15 cellular contexts compared by ENCODE assay signal in the genomic region with DNA sequence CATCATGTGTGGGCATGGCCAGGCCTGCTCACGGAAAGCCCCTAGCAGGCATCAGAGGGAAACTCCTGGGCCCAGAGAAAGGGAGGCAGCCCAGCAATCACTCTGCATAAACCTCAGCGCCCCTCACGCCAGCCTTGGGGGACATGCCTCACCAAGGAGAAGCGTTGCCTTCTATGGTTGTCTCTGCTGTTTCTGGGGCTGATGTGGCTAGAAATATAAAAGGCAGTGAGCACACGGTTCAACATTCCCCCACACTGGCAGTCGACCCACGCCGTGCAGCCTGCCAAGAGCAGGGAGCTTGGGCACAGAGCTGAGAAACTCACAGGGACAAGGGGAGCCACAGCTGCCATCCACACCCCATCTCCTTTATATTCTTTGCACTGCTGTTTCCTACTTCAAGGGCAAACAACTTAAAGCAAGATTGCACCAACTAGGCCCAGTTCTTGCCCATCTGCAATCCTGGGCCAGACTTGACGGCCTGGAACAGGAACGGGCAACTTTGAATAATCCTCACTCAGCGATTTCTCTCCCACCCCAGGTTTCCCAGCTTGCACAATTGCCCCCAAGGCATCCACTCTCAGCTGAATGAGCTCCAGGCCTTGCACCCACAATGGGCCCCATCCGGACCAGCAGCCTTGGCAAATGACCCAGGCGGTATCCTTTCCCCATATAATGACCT. TPM values are rescaled to one million over a fixed set of nuclear protein-coding genes. Genes with fewer than 3 reads are reported as not detected.
DNase-seq lines count a peak whose midpoint lies in the region; ATAC-seq, FAIRE-seq and TF ChIP-seq lines count a peak whose summit lies in the region.
"Had no signal": no experiment of that assay in that cellular context is flagged by ENCODE, and none has a peak within 500 bp of the region (broad histone marks: within the 10 kb centered on the region; RNA-seq: fewer than 3 reads in every experiment).

No MANE protein-coding gene starts in this region.

- H3K4me1 ChIP-seq in A549 (no peaks in the 10 kb centered on the region), testis (peaks cover 28% of the 10 kb centered on the region)

- H3K4me1 Mint-ChIP-seq in stimulated activated naive CD8-positive, alpha-beta T cell treated with anti-CD3 and anti-CD28 coated beads, Interleukin-15, amount 100 ng/mL, for 72 hours: no peaks in the 10 kb centered on the region

- H3K4me3 Mint-ChIP-seq in stimulated activated naive CD8-positive, alpha-beta T cell treated with anti-CD3 and anti-CD28 coated beads, Interleukin-15, amount 100 ng/mL, for 72 hours: no peak overlapping the region
- H3K4me3 Mint-ChIP-seq: effector memory CD8-positive, alpha-beta T cell had no signal

- intact Hi-C loops in testis (cut with DNase I; ENCODE audit: low total_unique reads): no loop called here

- no peak overlapping the region for H3K4me2 ChIP-seq in A549

- 80% methylated on average over 8 of the region's 13 CpGs for WGBS in A549 (ENCODE audit: missing lambda C conversion rate)
- 89 to 93% methylated on average over 11 to 13 of the region's 13 CpGs for WGBS in testis, 2 donors

- TF ChIP-seq POLR2A in A549 (IDR thresholded peaks at IDR 0.05; ENCODE audit: low read length) (no peak), testis (IDR thresholded peaks at IDR 0.05) (no peak)

- H3K27me3 ChIP-seq in testis: no peaks in the 10 kb centered on the region

- DNase-seq in A549 (ENCODE audit: low read depth in 1 of 2, low spot score in 1 of 2): no peak
- peak; percentile 18 for DNase-seq in fibroblast of gingiva (ENCODE audit: low read depth)
- peak in 40 of 56 donors; percentile 8 to 74 (median 33) for DNase-seq in nucleus accumbens (lab: John Stamatoyannopoulos, UW)
- no peak for DNase-seq in testis
- no peak for DNase-seq in stimulated activated naive CD8-positive, alpha-beta T cell treated with anti-CD3 and anti-CD28 coated beads, Interleukin-15, amount 100 ng/mL, for 72 hours
- DNase-seq in NCI-H69 (lab: John Stamatoyannopoulos, UW): no peak
- DNase-seq: ACHN; activated gamma-delta T cell; COR-L47; effector memory CD8-positive, alpha-beta T cell; NCI-H1694 had no signal

- POLR2A ChIA-PET in A549 (lab: Yijun Ruan, JAX): no interaction called here

- TF ChIP-seq CTCF in A549 (IDR thresholded peaks at IDR 0.05): no peak
- TF ChIP-seq CTCF in testis (IDR thresholded peaks at IDR 0.05): no peak

- no peak for FAIRE-seq in A549 (lab: Jason Lieb, UNC)
- FAIRE-seq: frontal cortex, islet of Langerhans had no signal

- no peaks in the 10 kb centered on the region for H3K27me3 Mint-ChIP-seq in stimulated activated naive CD8-positive, alpha-beta T cell treated with anti-CD3 and anti-CD28 coated beads, Interleukin-15, amount 100 ng/mL, for 72 hours

- CTCF ChIA-PET in A549 (lab: Yijun Ruan, JAX): interaction anchor here (1.4 to 1.6 kb wide), 2 partner anchors 29 to 1122 kb away, joined by 3 read pairs; no protein-coding TSS in a partner anchor

- H3K9me3 Mint-ChIP-seq in stimulated activated naive CD8-positive, alpha-beta T cell treated with anti-CD3 and anti-CD28 coated beads, Interleukin-15, amount 100 ng/mL, for 72 hours: peaks cover 16 to 22% of the 10 kb centered on the region in 2 donors

- no peaks in the 10 kb centered on the region for H3K36me3 ChIP-seq in testis (ENCODE audit: low read depth, missing control alignments)

- no peak overlapping the region for H3K27ac Mint-ChIP-seq in stimulated activated naive CD8-positive, alpha-beta T cell treated with anti-CD3 and anti-CD28 coated beads, Interleukin-15, amount 100 ng/mL, for 72 hours
- H3K27ac Mint-ChIP-seq: effector memory CD8-positive, alpha-beta T cell had no signal

- no peak for ATAC-seq in A549
- ATAC-seq in GM19035 (IDR thresholded peaks at IDR 0.05; ENCODE audit: unreplicated experiment): no peak
- no peak for ATAC-seq in stimulated activated naive CD8-positive, alpha-beta T cell treated with anti-CD3 and anti-CD28 coated beads, Interleukin-15, amount 100 ng/mL, for 72 hours
- ATAC-seq: effector memory CD8-positive, alpha-beta T cell had no signal

- no peak for TF ChIP-seq RAD21 in A549 (conservative IDR thresholded peaks at IDR 0.05 in 1 of 2, IDR thresholded peaks at IDR 0.05 in 1 of 2)

- H3K27ac ChIP-seq in A549 (no peak overlapping the region), angular gyrus (ENCODE audit: low read depth, low read length) (peak overlapping the region; percentile 34), testis (no peak overlapping the region)

- no peak overlapping the region for H3K4me3 ChIP-seq in A549
- no peak overlapping the region for H3K4me3 ChIP-seq in testis

- no peak for TF ChIP-seq EP300 in A549 (IDR thresholded peaks at IDR 0.05)

- H3K9me3 ChIP-seq in A549: peaks cover 7% of the 10 kb centered on the region; the same call in 1 of the 3 replicates
- H3K9me3 ChIP-seq in testis: no peaks in the 10 kb centered on the region

TF ChIP-seq in A549, 52 proteins besides CTCF, POLR2A, EP300 and RAD21:
- TF ChIP-seq ZSCAN20 (CRISPR knock-in tag; IDR thresholded peaks at IDR 0.05) (no peak), MAFK (IDR thresholded peaks at IDR 0.05; ENCODE audit: partially characterized antibody) (peak; percentile 28)

RNA-seq across cellular contexts. Expression of gene FOXC1, which starts 35.5 kb away (rescaled TPM):
- 3.7 and 4.7 TPM in 2 replicates for polyA plus RNA-seq in A549 (2011; rRNA removed)
- polyA plus RNA-seq in A549 (2012; cell fraction: cytosol; rRNA removed): 2.7 and 3.8 TPM in 2 replicates
- polyA plus RNA-seq in A549 (2012; cell fraction: nucleus; rRNA removed): 3.3 and 5.3 TPM in 2 replicates
- polyA plus RNA-seq in A549 (2017; fragmentation: RNase III; extraction: RNeasy Plus Mini Kit Qiagen cat#74134 plus additional on column Dnase treatment): 3.0 to 3.4 TPM (median 3.3 TPM) in 3 replicates
- 1.6 and 2.7 TPM in 2 replicates for polyA minus RNA-seq in A549 (2011; rRNA and poly(A)+ RNA removed)
- 10 to 100 TPM in 1 of 2 donors, 1 to 10 TPM in 1; 9.4 to 10.6 TPM for total RNA-seq in testis
- polyA plus RNA-seq in testis (ENCODE audit: insufficient read depth, low read depth, low replicate concordance): 4.7 TPM

Comparison
In these comparisons a context has a peak if more than half of its experiments do, and no peak if none do; other contexts are left out.
1. DNase-seq: peak in fibroblast of gingiva (single experiment) and nucleus accumbens (40 of 56); none in A549 (0 of 2), testis (single experiment), stimulated activated naive CD8-positive, alpha-beta T cell treated with anti-CD3 and anti-CD28 coated beads, Interleukin-15, amount 100 ng/mL, for 72 hours (0 of 2) and NCI-H69 (single experiment).